ENCODE assay signal across 12 cellular contexts in the genomic region with DNA sequence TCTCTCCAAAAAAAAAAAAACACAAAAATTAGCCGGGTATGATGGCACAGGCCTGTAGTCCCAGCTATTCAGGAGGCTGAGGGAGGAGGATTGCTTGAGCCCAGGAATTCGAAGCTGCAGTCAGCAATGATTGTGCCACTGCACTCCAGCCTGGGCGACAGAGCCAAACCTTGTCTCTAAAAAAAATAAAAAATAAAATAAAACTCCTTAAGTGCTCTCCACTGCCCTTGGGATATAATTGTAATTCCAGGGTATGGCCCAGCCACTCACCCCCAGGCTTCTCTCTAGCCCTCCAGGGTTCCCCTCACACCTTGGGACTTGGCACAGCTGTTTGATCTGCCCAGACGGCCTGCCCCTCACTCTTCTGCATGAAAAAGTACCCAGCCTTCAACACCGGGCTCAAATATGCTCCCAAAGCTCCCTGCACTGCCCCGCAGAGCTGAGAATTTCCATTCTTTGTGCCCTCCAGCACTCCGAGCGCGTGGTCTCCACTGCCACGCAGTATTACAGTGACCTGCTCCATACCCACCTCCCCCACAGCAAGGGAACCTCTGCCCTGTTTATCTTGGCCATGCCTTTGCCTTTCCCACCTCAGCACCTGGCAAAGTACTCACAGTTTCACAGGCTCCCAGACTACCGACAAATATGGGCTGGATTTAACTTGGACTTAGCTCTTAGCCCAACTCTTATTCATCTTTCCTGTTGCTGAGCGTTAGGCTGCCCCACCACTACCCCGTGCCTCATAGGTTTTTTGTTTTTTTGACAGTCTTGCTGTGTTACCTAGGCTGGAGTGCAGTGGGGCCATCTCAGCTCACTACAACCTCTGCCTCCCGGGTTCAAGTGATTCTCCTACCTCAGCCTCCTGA. TPM values are rescaled to one million over a fixed set of nuclear protein-coding genes. Genes with fewer than 3 reads are reported as not detected.
A peak's percentile ranks its signal among the peaks of the same experiment; 100 is the strongest.
DNase-seq lines count a peak whose midpoint lies in the region; ATAC-seq, FAIRE-seq and TF ChIP-seq lines count a peak whose summit lies in the region.
"Had no signal": no experiment of that assay in that cellular context is flagged by ENCODE, and none has a peak within 500 bp of the region (broad histone marks: within the 10 kb centered on the region; RNA-seq: fewer than 3 reads in every experiment).

No MANE protein-coding gene starts in this region.

- H3K4me3 ChIP-seq in SK-N-MC = no peak overlapping the region
- H3K4me3 ChIP-seq in fibroblast of pulmonary artery (replicated peaks; ENCODE audit: low read depth, low read length) = no peak overlapping the region
- H3K4me3 ChIP-seq in small intestine (ENCODE audit: low read depth in 1 of 2, low read length in 2 of 2) = peak overlapping the region in 1 of 2 donors; percentile 42
- H3K4me3 ChIP-seq in brain microvascular endothelial cell (ENCODE audit: low read depth, low read length) = no peak overlapping the region

- no peaks in the 10 kb centered on the region for H3K36me3 Mint-ChIP-seq in activated T-helper 2 cell treated with anti-CD3 and anti-CD28 coated beads, Interferon-gamma antibody, Interleukin-2, Interleukin-4, amounts not matched to agents 10 μg/mL and 5 μg/mL and 100 μg/mL, durations not matched to agents 14 hours and 24 hours and 36 hours (ENCODE audit: low read depth)
- H3K36me3 Mint-ChIP-seq: activated CD4-positive, alpha-beta memory T cell treated with anti-CD3 and anti-CD28 coated beads for 36 hours had no signal

- no peak overlapping the region for H3K27ac Mint-ChIP-seq in activated T-helper 2 cell treated with anti-CD3 and anti-CD28 coated beads, Interferon-gamma antibody, Interleukin-2, Interleukin-4, amounts not matched to agents 10 μg/mL and 5 μg/mL and 100 μg/mL, durations not matched to agents 14 hours and 24 hours and 36 hours
- H3K27ac Mint-ChIP-seq: activated CD4-positive, alpha-beta memory T cell treated with anti-CD3 and anti-CD28 coated beads for 36 hours had no signal

- H3K4me3 Mint-ChIP-seq in activated T-helper 2 cell treated with anti-CD3 and anti-CD28 coated beads, Interferon-gamma antibody, Interleukin-2, Interleukin-4, amounts not matched to agents 10 μg/mL and 5 μg/mL and 100 μg/mL, durations not matched to agents 14 hours and 24 hours and 36 hours (ENCODE audit: low read depth) = no peak overlapping the region
- H3K4me3 Mint-ChIP-seq: activated CD4-positive, alpha-beta memory T cell treated with anti-CD3 and anti-CD28 coated beads for 36 hours had no signal

- H3K27me3 ChIP-seq in small intestine (ENCODE audit: control insufficient read depth in 2 of 2, insufficient read depth in 2 of 2, low read length in 2 of 2) (no peaks in the 10 kb centered on the region), brain microvascular endothelial cell (replicated peaks) (no peaks in the 10 kb centered on the region)

- FAIRE-seq in small intestine (lab: Jason Lieb, UNC) = no peak

- intact Hi-C loops in activated T-helper 2 cell treated with anti-CD3 and anti-CD28 coated beads, Interferon-gamma antibody, Interleukin-2, Interleukin-4, amounts not matched to agents 10 μg/mL and 5 μg/mL and 100 μg/mL, durations not matched to agents 14 hours and 24 hours and 36 hours (cut with micrococcal nuclease) = loop anchor here (5.0 kb wide), 1 partner anchor 143 kb away; no protein-coding TSS in a partner anchor

- H3K9me3 Mint-ChIP-seq in activated T-helper 2 cell treated with anti-CD3 and anti-CD28 coated beads, Interferon-gamma antibody, Interleukin-2, Interleukin-4, amounts not matched to agents 10 μg/mL and 5 μg/mL and 100 μg/mL, durations not matched to agents 14 hours and 24 hours and 36 hours = no peaks in the 10 kb centered on the region
- H3K9me3 Mint-ChIP-seq: activated CD4-positive, alpha-beta memory T cell treated with anti-CD3 and anti-CD28 coated beads for 36 hours had no signal

- peaks cover 12 to 22% of the 10 kb centered on the region in 2 donors for H3K4me1 ChIP-seq in small intestine (ENCODE audit: control insufficient read depth in 2 of 2, insufficient read depth in 1 of 2, low read depth in 1 of 2, low read length in 1 of 2)

- H3K27me3 Mint-ChIP-seq in activated T-helper 2 cell treated with anti-CD3 and anti-CD28 coated beads, Interferon-gamma antibody, Interleukin-2, Interleukin-4, amounts not matched to agents 10 μg/mL and 5 μg/mL and 100 μg/mL, durations not matched to agents 14 hours and 24 hours and 36 hours (ENCODE audit: low read depth) = no peaks in the 10 kb centered on the region
- H3K27me3 Mint-ChIP-seq: activated CD4-positive, alpha-beta memory T cell treated with anti-CD3 and anti-CD28 coated beads for 36 hours had no signal

- 12 to 60% (median 29%) methylated on average over 13 to 14 of the region's 14 CpGs for WGBS in small intestine, 3 donors

- peaks cover 31% of the 10 kb centered on the region for H3K4me1 Mint-ChIP-seq in activated T-helper 2 cell treated with anti-CD3 and anti-CD28 coated beads, Interferon-gamma antibody, Interleukin-2, Interleukin-4, amounts not matched to agents 10 μg/mL and 5 μg/mL and 100 μg/mL, durations not matched to agents 14 hours and 24 hours and 36 hours (ENCODE audit: low read depth)

- ATAC-seq in GM18868 (IDR thresholded peaks at IDR 0.05; ENCODE audit: unreplicated experiment) = no peak
- ATAC-seq: sciatic nerve had no signal

- peak overlapping the region; percentile 44; the same call in 1 of the 2 replicates for H3K27ac ChIP-seq in SK-N-MC
- peak overlapping the region; percentile 77 to 82 for H3K27ac ChIP-seq in small intestine (ENCODE audit: low read depth in 1 of 2, low read length in 1 of 2)
- H3K27ac ChIP-seq in brain microvascular endothelial cell = no peak overlapping the region

- in situ Hi-C loops in brain microvascular endothelial cell (cut with HindIII; ENCODE audit: low pct_ligation_motif_present, low sequenced_read_pairs) = no loop called here

- TF ChIP-seq CTCF in fibroblast of pulmonary artery (IDR thresholded peaks at IDR 0.05; ENCODE audit: low read length, missing control alignments) (no peak), brain microvascular endothelial cell (IDR thresholded peaks at IDR 0.05; ENCODE audit: low read depth, low read length, missing control alignments) (no peak)

- H3K9ac ChIP-seq in SK-N-MC (ENCODE audit: insufficient read length) = no peak overlapping the region

- H3K9me3 ChIP-seq in SK-N-MC (ENCODE audit: low read depth, low read length) (no peaks in the 10 kb centered on the region), small intestine (ENCODE audit: control insufficient read depth, low read depth) (no peaks in the 10 kb centered on the region)

- H3K36me3 ChIP-seq in SK-N-MC (ENCODE audit: insufficient read depth, low read length) = no peaks in the 10 kb centered on the region
- no peaks in the 10 kb centered on the region for H3K36me3 ChIP-seq in small intestine (ENCODE audit: control insufficient read depth in 2 of 2, insufficient read depth in 2 of 2, low read length in 2 of 2)
- H3K36me3 ChIP-seq in brain microvascular endothelial cell (replicated peaks) = no peaks in the 10 kb centered on the region

- DNase-seq in HT-29 (ENCODE audit: low spot score) (peak; percentile 61), SK-N-MC (ENCODE audit: low read depth, low spot score) (no peak), fibroblast of pulmonary artery (ENCODE audit: low read depth) (peak; percentile 55), small intestine (peak; percentile 92), brain microvascular endothelial cell (no peak), dedifferentiated amniotic fluid mesenchymal stem cell (ENCODE audit: extremely low spot score) (no peak)
- DNase-seq in activated T-helper 2 cell treated with anti-CD3 and anti-CD28 coated beads, Interferon-gamma antibody, Interleukin-2, Interleukin-4, amounts not matched to agents 10 μg/mL and 5 μg/mL and 100 μg/mL, durations not matched to agents 14 hours and 24 hours and 36 hours (ENCODE audit: low spot score) = no peak
- DNase-seq: activated CD4-positive, alpha-beta memory T cell treated with anti-CD3 and anti-CD28 coated beads for 36 hours; cortex of kidney; GF-D8 had no signal

RNA-seq across cellular contexts. Expression of gene FTH1, which starts 7.6 kb away (rescaled TPM):
- 1,803 and 2,077 TPM in 2 replicates for total RNA-seq in HT-29 (2014; rRNA removed; shearing (Covaris generic))
- 1,000 to 10,000 TPM; 3,413 to 10,000 (median 8,961) TPM for polyA plus RNA-seq in small intestine
- 568 and 585 TPM in 2 replicates for total RNA-seq in activated T-helper 2 cell treated with anti-CD3 and anti-CD28 coated beads, Interferon-gamma antibody, Interleukin-2, Interleukin-4, amounts not matched to agents 10 μg/mL and 5 μg/mL and 100 μg/mL, durations not matched to agents 14 hours and 24 hours and 36 hours

RNA-seq across cellular contexts. Expression of gene BEST1, which starts 24.8 kb away (rescaled TPM):
- 0.46 TPM in 1 of 2 replicates, not detected in the other for total RNA-seq in HT-29 (2014; rRNA removed; shearing (Covaris generic))
- polyA plus RNA-seq in small intestine = 1 to 10 TPM; 2.7 to 4.7 (median 4.3) TPM
- total RNA-seq in activated T-helper 2 cell treated with anti-CD3 and anti-CD28 coated beads, Interferon-gamma antibody, Interleukin-2, Interleukin-4, amounts not matched to agents 10 μg/mL and 5 μg/mL and 100 μg/mL, durations not matched to agents 14 hours and 24 hours and 36 hours = 0.09 TPM in 1 of 2 replicates, not detected in the other

RNA-seq across cellular contexts. Expression of gene RAB3IL1, which starts 57.6 kb away (rescaled TPM):
- 1.6 TPM in 1 of 2 replicates, not detected in the other for total RNA-seq in HT-29 (2014; rRNA removed; shearing (Covaris generic))
- 1 to 10 TPM in 2 of 3 donors, under 1 TPM in 1; 0.45 to 9.5 (median 4.9) TPM for polyA plus RNA-seq in small intestine
- total RNA-seq in activated T-helper 2 cell treated with anti-CD3 and anti-CD28 coated beads, Interferon-gamma antibody, Interleukin-2, Interleukin-4, amounts not matched to agents 10 μg/mL and 5 μg/mL and 100 μg/mL, durations not matched to agents 14 hours and 24 hours and 36 hours = 0.09 TPM in 1 of 2 replicates, not detected in the other

Comparison
In these comparisons a context has a peak if more than half of its experiments do, and no peak if none do; other contexts are left out.
1. DNase-seq: peak in HT-29 (single experiment), fibroblast of pulmonary artery (single experiment) and small intestine (single experiment); none in SK-N-MC (single experiment), activated T-helper 2 cell treated with anti-CD3 and anti-CD28 coated beads, Interferon-gamma antibody, Interleukin-2, Interleukin-4, amounts not matched to agents 10 μg/mL and 5 μg/mL and 100 μg/mL, durations not matched to agents 14 hours and 24 hours and 36 hours (single experiment), brain microvascular endothelial cell (single experiment) and dedifferentiated amniotic fluid mesenchymal stem cell (single experiment).